In genomic region chr3:39383190-39383912, GRCh38 we compare ENCODE assay signal across 1 cellular context.
TF ChIP-seq lines count a peak whose summit lies in the region.

TSS of gene SLC25A38 (plus strand) at chr3:39383370. CDS start at chr3:39383725, 355 bp downstream.

TF ChIP-seq in H1, 55 proteins besides CTCF, POLR2A, EP300 and RAD21 (continued from another document):
- TF ChIP-seq CHD7 (IDR thresholded peaks at IDR 0.05; ENCODE audit: insufficient replicate concordance, low read length) (no peak), TEAD4 (IDR thresholded peaks at IDR 0.05; ENCODE audit: low read depth, low read length) (no peak), SP4 (IDR thresholded peaks at IDR 0.05; ENCODE audit: low read length) (0 out of 2 replicates have a peak, but pooled peaks have one; percentile 4), BACH1 (IDR thresholded peaks at IDR 0.05; ENCODE audit: low read length) (no peak), TAF7 (optimal IDR thresholded peaks at IDR 0.05; ENCODE audit: borderline replicate concordance, low read depth, low read length) (peak; percentile 48), CHD2 (IDR thresholded peaks at IDR 0.05; ENCODE audit: low read length) (no peak), TBP (IDR thresholded peaks at IDR 0.05; ENCODE audit: low read depth, low read length) (0 out of 2 replicates have a peak, but pooled peaks have one; percentile 62), SIN3A (conservative IDR thresholded peaks at IDR 0.05 in 1 of 2, IDR thresholded peaks at IDR 0.05 in 1 of 2; ENCODE audit: low read depth in 1 of 2, low read length in 2 of 2) (peak; percentile 76 to 85; a peak in 3 of 4 replicates), ASH2L (IDR thresholded peaks at IDR 0.05; ENCODE audit: low read length) (peak; percentile 82)
